In the genomic region with DNA sequence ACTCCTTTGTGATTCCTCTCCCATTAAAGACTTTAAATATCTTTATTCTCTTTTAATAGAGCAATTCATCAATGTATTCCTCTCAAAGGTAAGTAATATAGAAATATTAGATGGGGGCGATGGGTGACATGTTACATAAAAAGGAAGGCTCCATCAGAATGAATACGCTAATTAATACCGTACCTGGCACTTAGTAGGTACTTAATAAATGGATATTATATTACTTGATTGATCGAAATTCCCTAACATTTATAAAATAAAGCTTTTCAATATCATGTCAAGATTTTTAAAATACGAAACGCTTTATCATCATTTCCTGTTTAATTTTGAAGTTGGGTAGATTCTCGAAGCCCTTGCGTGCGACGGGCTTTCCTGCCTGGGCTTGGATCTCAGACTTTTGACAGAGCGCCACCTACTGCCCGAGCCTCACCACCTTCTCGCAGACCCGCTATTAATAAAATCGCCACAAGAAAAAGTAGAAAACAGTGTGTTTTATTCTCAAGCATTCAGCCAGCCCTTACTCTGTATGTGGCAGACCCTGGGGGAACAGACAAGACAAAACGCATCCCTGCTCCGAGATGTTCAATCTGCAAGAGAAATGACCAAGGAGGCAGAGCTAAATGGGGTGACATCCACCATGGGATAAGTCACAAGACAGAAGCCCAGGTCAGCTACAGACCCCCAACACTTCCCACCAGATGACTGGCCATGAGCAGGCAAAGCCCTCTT, we compare ENCODE assay signal across 8 cellular contexts.
A peak's percentile ranks its signal among the peaks of the same experiment; 100 is the strongest.
DNase-seq lines count a peak whose midpoint lies in the region; ATAC-seq, FAIRE-seq and TF ChIP-seq lines count a peak whose summit lies in the region.

No MANE protein-coding gene starts in this region.

- no peak overlapping the region for H3K27ac Mint-ChIP-seq in CD8-positive, alpha-beta memory T cell
- H3K27ac Mint-ChIP-seq in HFFc6 = no peak overlapping the region

- DNase-seq in CD8-positive, alpha-beta memory T cell = peak; percentile 42 to 70 (median 51)
- DNase-seq in HFFc6 (peak; percentile 57), RCC 7860 (ENCODE audit: low spot score) (peak; percentile 37), activated T-helper 1 cell treated with Interleukin-2 at 50 U/mL for 16 hours (ENCODE audit: low read depth) (peak; percentile 44), fibroblast of the conjunctiva (ENCODE audit: low read depth) (peak; percentile 53), omental fat pad (ENCODE audit: low spot score) (peak; percentile 62), superior temporal gyrus (ENCODE audit: extremely low spot score) (peak; percentile 89)

- peaks cover 0 to 4% (median 0%) of the 10 kb centered on the region in 3 donors for H3K4me1 Mint-ChIP-seq in CD8-positive, alpha-beta memory T cell
- peaks cover 27% of the 10 kb centered on the region for H3K4me1 Mint-ChIP-seq in HFFc6 (ENCODE audit: low read depth)

- TF ChIP-seq CTCF in HFFc6 (IDR thresholded peaks at IDR 0.05) (peak; percentile 91), omental fat pad (IDR thresholded peaks at IDR 0.05) (peak in 1 of 3 donors; percentile 51)

- CTCF ChIA-PET in CD8-positive, alpha-beta memory T cell (lab: Charles Lee) = interaction anchor here (0.7 to 2.3 kb wide), 11 partner anchors 8 to 446 kb away, joined by 3 to 14 read pairs (median 4); no protein-coding TSS in a partner anchor

- H3K27me3 Mint-ChIP-seq in CD8-positive, alpha-beta memory T cell = peaks cover 12 to 37% of the 10 kb centered on the region in 2 donors
- H3K27me3 Mint-ChIP-seq in HFFc6 (ENCODE audit: insufficient read depth) = peaks cover 46% of the 10 kb centered on the region

- H3K9me3 Mint-ChIP-seq in CD8-positive, alpha-beta memory T cell = peaks cover 0 to 3% (median 0%) of the 10 kb centered on the region in 5 donors
- no peaks in the 10 kb centered on the region for H3K9me3 Mint-ChIP-seq in HFFc6

- no peaks in the 10 kb centered on the region for H3K9me3 ChIP-seq in CD8-positive, alpha-beta memory T cell (ENCODE audit: low read length)

- POLR2A ChIA-PET in CD8-positive, alpha-beta memory T cell (lab: Charles Lee) = no interaction called here

- no peak overlapping the region for H3K4me3 ChIP-seq in CD8-positive, alpha-beta memory T cell (ENCODE audit: low read length)

- no peaks in the 10 kb centered on the region for H3K36me3 ChIP-seq in CD8-positive, alpha-beta memory T cell (ENCODE audit: insufficient read depth, low read length)

- no peak for ATAC-seq in omental fat pad (ENCODE audit: low FRiP score)
- ATAC-seq in GM21515 (IDR thresholded peaks at IDR 0.05; ENCODE audit: unreplicated experiment) = no peak

- FAIRE-seq in RCC 7860 (lab: Jason Lieb, UNC) = peak; percentile 50

- H3K27me3 ChIP-seq in CD8-positive, alpha-beta memory T cell (ENCODE audit: insufficient read depth, low read length, poor library complexity, severe bottlenecking) = peaks cover 5% of the 10 kb centered on the region

- no peak overlapping the region for H3K4me3 Mint-ChIP-seq in CD8-positive, alpha-beta memory T cell
- no peak overlapping the region for H3K4me3 Mint-ChIP-seq in HFFc6

- peaks cover 0 to 3% (median 0%) of the 10 kb centered on the region in 3 donors for H3K36me3 Mint-ChIP-seq in CD8-positive, alpha-beta memory T cell
- no peaks in the 10 kb centered on the region for H3K36me3 Mint-ChIP-seq in HFFc6 (ENCODE audit: low read depth)

- no peak overlapping the region for H3K27ac ChIP-seq in CD8-positive, alpha-beta memory T cell (ENCODE audit: low read depth, low read length)

- no peaks in the 10 kb centered on the region for H3K4me1 ChIP-seq in CD8-positive, alpha-beta memory T cell (ENCODE audit: insufficient read depth, low read length)

Comparison
In these comparisons a context has a peak if more than half of its experiments do, and no peak if none do; other contexts are left out.
1. DNase-seq: peak in every context shown above with its lines; median percentile 89 in superior temporal gyrus; 62 in omental fat pad; 57 in HFFc6; 53 in fibroblast of the conjunctiva; 51 in CD8-positive, alpha-beta memory T cell; 44 in activated T-helper 1 cell treated with Interleukin-2 at 50 U/mL for 16 hours; 37 in RCC 7860.